9 cellular contexts compared by ENCODE assay signal in genomic region chr12:1796515-1797010, GRCh38. TPM values are rescaled to one million over a fixed set of nuclear protein-coding genes. Genes with fewer than 3 reads are reported as not detected.
DNase-seq lines count a peak whose midpoint lies in the region; ATAC-seq and TF ChIP-seq lines count a peak whose summit lies in the region.
"Had no signal": no experiment of that assay in that cellular context is flagged by ENCODE, and none has a peak within 500 bp of the region (broad histone marks: within the 10 kb centered on the region; RNA-seq: fewer than 3 reads in every experiment).

No MANE protein-coding gene starts in this region.

- H3K4me2 ChIP-seq in PC-3 (ENCODE audit: low read length): peak overlapping the region; percentile 83

- H3K36me3 ChIP-seq in PC-3 (ENCODE audit: low read depth, low read length) (no peaks in the 10 kb centered on the region), body of pancreas (replicated peaks in 1 of 2; ENCODE audit: insufficient read depth in 1 of 2, low read depth in 2 of 2) (no peaks in the 10 kb centered on the region), liver (ENCODE audit: control insufficient read depth in 4 of 4, insufficient read depth in 3 of 4, low read depth in 1 of 4, low read length in 3 of 4) (no peaks in the 10 kb centered on the region), SJCRH30 (no peaks in the 10 kb centered on the region)

- H3K79me2 ChIP-seq in PC-3 (ENCODE audit: low read length): no peaks in the 10 kb centered on the region

- H3K27ac ChIP-seq in PC-3 (ENCODE audit: low read length) (no peak overlapping the region), body of pancreas (peak overlapping the region; percentile 32 to 80 (median 58)), liver (ENCODE audit: low read depth in 1 of 2, low read length in 2 of 2) (peak overlapping the region; percentile 79 to 86), SJCRH30 (no peak overlapping the region)

- DNase-seq in GM12864 (ENCODE audit: low read depth) (no peak), PC-3 (no peak), body of pancreas (peak in 3 of 4 donors; percentile 41 to 47 (median 42)), NCI-H1092 treated with DMSO at 0.1 percent for 48 hours (lab: John Stamatoyannopoulos, UW) (no peak), SJCRH30 (no peak)

- H3K4me3 ChIP-seq in GM12864 (ENCODE audit: low read depth, low read length) (peak overlapping the region; percentile 53), PC-3 (ENCODE audit: low read length) (peak overlapping the region; percentile 58), body of pancreas (peak overlapping the region; percentile 1 to 3), liver (ENCODE audit: low read depth in 1 of 3, low read length in 3 of 3) (peak overlapping the region; percentile 60 to 85 (median 85)), SJCRH30 (no peak overlapping the region)

- TF ChIP-seq CTCF in GM12864 (IDR thresholded peaks at IDR 0.05; ENCODE audit: low read depth, low read length, missing control alignments) (no peak), PC-3 (conservative IDR thresholded peaks at IDR 0.05; ENCODE audit: low read depth, low read length) (no peak), body of pancreas (IDR thresholded peaks at IDR 0.05) (no peak), liver (IDR thresholded peaks at IDR 0.05; ENCODE audit: low read depth, low read length, missing input control) (no peak)

- H3K9me2 ChIP-seq in PC-3 (replicated peaks; ENCODE audit: low read length): no peaks in the 10 kb centered on the region

- H3K4me1 ChIP-seq in PC-3 (ENCODE audit: insufficient read depth, low read length) (peaks cover 5% of the 10 kb centered on the region; the same call in 1 of the 2 replicates), body of pancreas (peaks cover 18% of the 10 kb centered on the region), liver (ENCODE audit: control insufficient read depth in 4 of 4, insufficient read depth in 4 of 4, low read length in 3 of 4) (peaks cover 3 to 16% (median 11%) of the 10 kb centered on the region in 4 donors), SJCRH30 (peaks cover 10% of the 10 kb centered on the region; the same call in 1 of the 2 replicates)

- no peaks in the 10 kb centered on the region for H3K9me3 Mint-ChIP-seq in stimulated activated naive CD8-positive, alpha-beta T cell treated with anti-CD3 and anti-CD28 coated beads, Interleukin-15, Interleukin-2, amounts not matched to agents 100 ng/mL and 50 ng/mL, for 24 hours

- ATAC-seq in HG02571 (IDR thresholded peaks at IDR 0.05; ENCODE audit: unreplicated experiment): peak; percentile 29
- ATAC-seq in PC-3: peak; percentile 28
- ATAC-seq in body of pancreas: peak; percentile 34

- intact Hi-C loops in PC-3 (cut with micrococcal nuclease): loop anchor here (1.0 kb wide), 2 partner anchors 140 to 144 kb away; no protein-coding TSS in a partner anchor
- intact Hi-C loops in body of pancreas (cut with DNase I): loop anchor here (5.0 kb wide), 1 partner anchor 131 kb away; no protein-coding TSS in a partner anchor

- CTCF ChIA-PET in PC-3 (lab: Charles Lee): no interaction called here

- peaks cover 11% of the 10 kb centered on the region for H3K4me1 Mint-ChIP-seq in stimulated activated naive CD8-positive, alpha-beta T cell treated with anti-CD3 and anti-CD28 coated beads, Interleukin-15, Interleukin-2, amounts not matched to agents 100 ng/mL and 50 ng/mL, for 24 hours (ENCODE audit: low read depth)

- TF ChIP-seq POLR2A in body of pancreas (IDR thresholded peaks at IDR 0.05): peak in 1 of 3 donors; percentile 4

- no peaks in the 10 kb centered on the region for H3K36me3 Mint-ChIP-seq in stimulated activated naive CD8-positive, alpha-beta T cell treated with anti-CD3 and anti-CD28 coated beads, Interleukin-15, Interleukin-2, amounts not matched to agents 100 ng/mL and 50 ng/mL, for 24 hours (ENCODE audit: low read depth)

- POLR2A ChIA-PET in PC-3 (lab: Charles Lee; ENCODE audit: unreplicated experiment): no interaction called here

- no peaks in the 10 kb centered on the region for H3F3A ChIP-seq in PC-3 (ENCODE audit: low read length, unreplicated experiment)

- H3K4me3 Mint-ChIP-seq in stimulated activated naive CD8-positive, alpha-beta T cell treated with anti-CD3 and anti-CD28 coated beads, Interleukin-15, Interleukin-2, amounts not matched to agents 100 ng/mL and 50 ng/mL, for 24 hours: peak overlapping the region; percentile 85

- H3K9me3 ChIP-seq in PC-3 (ENCODE audit: low read length) (no peaks in the 10 kb centered on the region), body of pancreas (no peaks in the 10 kb centered on the region), liver (ENCODE audit: control insufficient read depth in 4 of 4, low read length in 3 of 4) (no peaks in the 10 kb centered on the region), SJCRH30 (replicated peaks) (no peaks in the 10 kb centered on the region)

- no peaks in the 10 kb centered on the region for H3K27me3 Mint-ChIP-seq in stimulated activated naive CD8-positive, alpha-beta T cell treated with anti-CD3 and anti-CD28 coated beads, Interleukin-15, Interleukin-2, amounts not matched to agents 100 ng/mL and 50 ng/mL, for 24 hours

- H4K20me1 ChIP-seq in PC-3 (ENCODE audit: low read length): no peaks in the 10 kb centered on the region

- no TSS peak for BruUV-seq in PC-3 (replicated peaks; lab: Mats Ljungman, UMichigan)

- H3K9ac ChIP-seq in PC-3 (ENCODE audit: low read length): peak overlapping the region; percentile 42
- peak overlapping the region; percentile 53 to 83 for H3K9ac ChIP-seq in liver (ENCODE audit: low read depth in 1 of 2, low read length in 2 of 2)

- H2AFZ ChIP-seq in PC-3 (ENCODE audit: low read length): peak overlapping the region; percentile 93

- no peak for TF ChIP-seq RAD21 in liver (IDR thresholded peaks at IDR 0.05)

- H3K27me3 ChIP-seq in PC-3 (ENCODE audit: low read length) (no peaks in the 10 kb centered on the region), body of pancreas (no peaks in the 10 kb centered on the region), liver (ENCODE audit: control insufficient read depth in 4 of 4, insufficient read depth in 4 of 4, low read length in 3 of 4) (no peaks in the 10 kb centered on the region), SJCRH30 (no peaks in the 10 kb centered on the region)

- peak overlapping the region; percentile 79 for H3K27ac Mint-ChIP-seq in stimulated activated naive CD8-positive, alpha-beta T cell treated with anti-CD3 and anti-CD28 coated beads, Interleukin-15, Interleukin-2, amounts not matched to agents 100 ng/mL and 50 ng/mL, for 24 hours

- WGBS in body of pancreas, 2 donors: 5% methylated on average over 43 of the region's 43 CpGs; no CpG with 5 or more reads in 1 of the 2 donors
- 5% methylated on average over 43 of the region's 43 CpGs for WGBS in liver

TF ChIP-seq in liver, 16 proteins besides CTCF, POLR2A, EP300 and RAD21:
- TF ChIP-seq FOXA2 (IDR thresholded peaks at IDR 0.05) (no peak), ZBTB33 (IDR thresholded peaks at IDR 0.05) (no peak), HNF4G (IDR thresholded peaks at IDR 0.05) (no peak), GABPA (IDR thresholded peaks at IDR 0.05 in 1 of 2, conservative IDR thresholded peaks at IDR 0.05 in 1 of 2) (no peak), FOXA1 (IDR thresholded peaks at IDR 0.05) (no peak), MAX (IDR thresholded peaks at IDR 0.05) (no peak), TAF1 (conservative IDR thresholded peaks at IDR 0.05) (no peak)
- TF ChIP-seq, protein P1, sequence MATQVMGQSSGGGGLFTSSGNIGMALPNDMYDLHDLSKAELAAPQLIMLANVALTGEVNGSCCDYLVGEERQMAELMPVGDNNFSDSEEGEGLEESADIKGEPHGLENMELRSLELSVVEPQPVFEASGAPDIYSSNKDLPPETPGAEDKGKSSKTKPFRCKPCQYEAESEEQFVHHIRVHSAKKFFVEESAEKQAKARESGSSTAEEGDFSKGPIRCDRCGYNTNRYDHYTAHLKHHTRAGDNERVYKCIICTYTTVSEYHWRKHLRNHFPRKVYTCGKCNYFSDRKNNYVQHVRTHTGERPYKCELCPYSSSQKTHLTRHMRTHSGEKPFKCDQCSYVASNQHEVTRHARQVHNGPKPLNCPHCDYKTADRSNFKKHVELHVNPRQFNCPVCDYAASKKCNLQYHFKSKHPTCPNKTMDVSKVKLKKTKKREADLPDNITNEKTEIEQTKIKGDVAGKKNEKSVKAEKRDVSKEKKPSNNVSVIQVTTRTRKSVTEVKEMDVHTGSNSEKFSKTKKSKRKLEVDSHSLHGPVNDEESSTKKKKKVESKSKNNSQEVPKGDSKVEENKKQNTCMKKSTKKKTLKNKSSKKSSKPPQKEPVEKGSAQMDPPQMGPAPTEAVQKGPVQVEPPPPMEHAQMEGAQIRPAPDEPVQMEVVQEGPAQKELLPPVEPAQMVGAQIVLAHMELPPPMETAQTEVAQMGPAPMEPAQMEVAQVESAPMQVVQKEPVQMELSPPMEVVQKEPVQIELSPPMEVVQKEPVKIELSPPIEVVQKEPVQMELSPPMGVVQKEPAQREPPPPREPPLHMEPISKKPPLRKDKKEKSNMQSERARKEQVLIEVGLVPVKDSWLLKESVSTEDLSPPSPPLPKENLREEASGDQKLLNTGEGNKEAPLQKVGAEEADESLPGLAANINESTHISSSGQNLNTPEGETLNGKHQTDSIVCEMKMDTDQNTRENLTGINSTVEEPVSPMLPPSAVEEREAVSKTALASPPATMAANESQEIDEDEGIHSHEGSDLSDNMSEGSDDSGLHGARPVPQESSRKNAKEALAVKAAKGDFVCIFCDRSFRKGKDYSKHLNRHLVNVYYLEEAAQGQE (IDR thresholded peaks at IDR 0.05): no peak

RNA-seq across cellular contexts. Expression of gene LRTM2, which starts 23.8 kb away (rescaled TPM):
- total RNA-seq in PC-3 (2014; rRNA removed): not detected in 2 replicates
- not detected for total RNA-seq in body of pancreas
- not detected for total RNA-seq in liver
- polyA plus RNA-seq in liver: not detected
- not detected in 2 replicates for total RNA-seq in SJCRH30 (2014; rRNA removed; shearing (Covaris generic))
- total RNA-seq: activated CD8-positive, alpha-beta memory T cell treated with anti-CD3 and anti-CD28 coated beads for 36 hours had no signal

Comparison
In these comparisons a context has a peak if more than half of its experiments do, and no peak if none do; other contexts are left out.
1. DNase-seq: peak in body of pancreas (3 of 4); none in GM12864 (single experiment), PC-3 (single experiment), NCI-H1092 treated with DMSO at 0.1 percent for 48 hours (single experiment) and SJCRH30 (0 of 2).
2. H3K27ac ChIP-seq: peak in body of pancreas (4 of 4) and liver (2 of 2); none in PC-3 (single experiment) and SJCRH30 (single experiment).
3. Peak in every context shown above with its lines, with median percentiles within 50 percentile points of each other: ATAC-seq.